In genomic region chr19:10112895-10113591, GRCh38 we compare ENCODE assay signal across 8 cellular contexts. TPM values are rescaled to one million over a fixed set of nuclear protein-coding genes. Genes with fewer than 3 reads are reported as not detected.
A peak's percentile ranks its signal among the peaks of the same experiment; 100 is the strongest.
DNase-seq lines count a peak whose midpoint lies in the region; ATAC-seq and TF ChIP-seq lines count a peak whose summit lies in the region.

No MANE protein-coding gene starts in this region.

- ATAC-seq in left cardiac atrium (peak; percentile 30 to 38), GM21576 (IDR thresholded peaks at IDR 0.05; ENCODE audit: unreplicated experiment) (no peak)

- peak; percentile 77 for TF ChIP-seq CTCF in AG09309 (IDR thresholded peaks at IDR 0.05; ENCODE audit: control insufficient read depth, insufficient read depth, low read depth, low read length, missing control alignments)

- H3K4me3 ChIP-seq in AG09309 (ENCODE audit: control insufficient read depth, low read depth, low read length), result no peak overlapping the region

- intact Hi-C loops in left cardiac atrium (cut with DNase I), result no loop called here

- in situ Hi-C loops in SK-MEL-5 (cut with HindIII; ENCODE audit: low pct_unique_long_range_greater_than_20kb, low sequenced_read_pairs), result no loop called here

- no peak for DNase-seq in AG09309 (ENCODE audit: low read depth)
- peak; percentile 51 for DNase-seq in GM19238 (ENCODE audit: insufficient read length, low spot score)
- DNase-seq in SK-MEL-5 (ENCODE audit: low read depth, low spot score), result peak; percentile 63
- peak; percentile 74 for DNase-seq in activated naive CD4-positive, alpha-beta T cell treated with Interleukin-2 at 50 U/mL for 16 hours
- no peak for DNase-seq in left cardiac atrium
- DNase-seq in stimulated activated CD4-positive, alpha-beta T cell treated with anti-CD3 and anti-CD28 coated beads, Interleukin-2, amount 100 ng/mL, for 4 hours (ENCODE audit: low read depth), result peak; percentile 52
- no peak for DNase-seq in medulla oblongata (ENCODE audit: extremely low spot score)

RNA-seq across cellular contexts. Expression of gene P2RY11, which starts 1.6 kb away (rescaled TPM):
- total RNA-seq in SK-MEL-5 (2014; rRNA removed; shearing (Covaris generic)), result 3.1 and 4.4 TPM in 2 replicates
- polyA plus RNA-seq in SK-MEL-5 (2015; cell fraction: cytosol; rRNA removed), result 8.7 and 10.7 TPM in 2 replicates
- 19.6 and 23.9 TPM in 2 replicates for polyA plus RNA-seq in SK-MEL-5 (2015; cell fraction: nucleus; rRNA removed)
- 10 to 100 TPM in 1 of 2 donors, 1 to 10 TPM in 1; 3.8 to 13.2 TPM for total RNA-seq in left cardiac atrium

RNA-seq across cellular contexts. Expression of gene EIF3G, which starts 6.7 kb away (rescaled TPM):
- total RNA-seq in SK-MEL-5 (2014; rRNA removed; shearing (Covaris generic)), result 275 and 291 TPM in 2 replicates
- polyA plus RNA-seq in SK-MEL-5 (2015; cell fraction: cytosol; rRNA removed), result 207 and 215 TPM in 2 replicates
- polyA plus RNA-seq in SK-MEL-5 (2015; cell fraction: nucleus; rRNA removed), result 642 and 682 TPM in 2 replicates
- total RNA-seq in left cardiac atrium, result 100 to 1,000 TPM; 136 to 148 TPM

RNA-seq across cellular contexts. Expression of gene PPAN, which starts 6.9 kb away (rescaled TPM):
- total RNA-seq in SK-MEL-5 (2014; rRNA removed; shearing (Covaris generic)), result 34.0 and 42.4 TPM in 2 replicates
- polyA plus RNA-seq in SK-MEL-5 (2015; cell fraction: cytosol; rRNA removed), result 61.6 and 62.9 TPM in 2 replicates
- 138 and 141 TPM in 2 replicates for polyA plus RNA-seq in SK-MEL-5 (2015; cell fraction: nucleus; rRNA removed)
- total RNA-seq in left cardiac atrium, result 10 to 100 TPM; 23.6 to 38.9 TPM

RNA-seq across cellular contexts. Expression of gene ANGPTL6, which starts 10.6 kb away (rescaled TPM):
- total RNA-seq in SK-MEL-5 (2014; rRNA removed; shearing (Covaris generic)), result 1.5 and 2.6 TPM in 2 replicates
- 2.3 and 2.9 TPM in 2 replicates for polyA plus RNA-seq in SK-MEL-5 (2015; cell fraction: cytosol; rRNA removed)
- polyA plus RNA-seq in SK-MEL-5 (2015; cell fraction: nucleus; rRNA removed), result 2.6 and 4.2 TPM in 2 replicates
- under 1 TPM in 1 of 2 donors, not detected in 1; 0.24 TPM for total RNA-seq in left cardiac atrium

RNA-seq across cellular contexts. Expression of gene SHFL, which starts 26.9 kb away (rescaled TPM):
- 22.8 and 24.3 TPM in 2 replicates for total RNA-seq in SK-MEL-5 (2014; rRNA removed; shearing (Covaris generic))
- 28.7 and 36.7 TPM in 2 replicates for polyA plus RNA-seq in SK-MEL-5 (2015; cell fraction: cytosol; rRNA removed)
- 239 and 268 TPM in 2 replicates for polyA plus RNA-seq in SK-MEL-5 (2015; cell fraction: nucleus; rRNA removed)
- total RNA-seq in left cardiac atrium, result 10 to 100 TPM; 11.4 to 18.7 TPM

Comparison
In these comparisons a context has a peak if more than half of its experiments do, and no peak if none do; other contexts are left out.
1. DNase-seq: peak in GM19238 (single experiment), SK-MEL-5 (single experiment), activated naive CD4-positive, alpha-beta T cell treated with Interleukin-2 at 50 U/mL for 16 hours (single experiment) and stimulated activated CD4-positive, alpha-beta T cell treated with anti-CD3 and anti-CD28 coated beads, Interleukin-2, amount 100 ng/mL, for 4 hours (single experiment); none in AG09309 (single experiment), left cardiac atrium (single experiment) and medulla oblongata (single experiment).